ENCODE assay signal across 16 cellular contexts in genomic region chr4:111435986-111436744, GRCh38.
DNase-seq lines count a peak whose midpoint lies in the region; ATAC-seq and TF ChIP-seq lines count a peak whose summit lies in the region.
"Had no signal": no experiment of that assay in that cellular context is flagged by ENCODE, and none has a peak within 500 bp of the region (broad histone marks: within the 10 kb centered on the region; RNA-seq: fewer than 3 reads in every experiment).

No MANE protein-coding gene starts in this region.

- no peaks in the 10 kb centered on the region for H3K9me3 ChIP-seq in mucosa of descending colon
- H3K9me3 ChIP-seq: A549 had no signal

- TF ChIP-seq CTCF in fibroblast of mammary gland (conservative IDR thresholded peaks at IDR 0.05; ENCODE audit: control insufficient read depth, insufficient read depth, low read depth, low read length) (no peak), mucosa of descending colon (IDR thresholded peaks at IDR 0.05) (no peak)

- peak; percentile 77 for ATAC-seq in mucosa of descending colon
- no peak for ATAC-seq in HG03175 (IDR thresholded peaks at IDR 0.05; ENCODE audit: unreplicated experiment)
- ATAC-seq: A549, K562 had no signal

- H3K36me3 ChIP-seq in mucosa of descending colon (ENCODE audit: low read depth): no peaks in the 10 kb centered on the region

- H3K4me1 ChIP-seq in mucosa of descending colon (ENCODE audit: low read depth): peaks cover 8% of the 10 kb centered on the region
- H3K4me1 ChIP-seq: A549 had no signal

- no peak overlapping the region for H3K4me3 ChIP-seq in fibroblast of mammary gland (ENCODE audit: control insufficient read depth, low read depth, low read length)
- H3K4me3 ChIP-seq in mucosa of descending colon: no peak overlapping the region
- H3K4me3 ChIP-seq: A549, K562 had no signal

- intact Hi-C loops in mucosa of descending colon (cut with DNase I, micrococcal nuclease): no loop called here

- DNase-seq in NCI-H510A treated with DMSO at 0.1 percent for 48 hours (lab: John Stamatoyannopoulos, UW) (peak; percentile 3), NCI-H510A (lab: John Stamatoyannopoulos, UW) (no peak), fibroblast of mammary gland (ENCODE audit: low read depth) (peak; percentile 4), mucosa of descending colon (no peak), NCI-H2196 treated with DMSO at 0.1 percent for 48 hours (lab: John Stamatoyannopoulos, UW; ENCODE audit: unreplicated experiment) (no peak), NCI-H2107 (lab: John Stamatoyannopoulos, UW) (no peak)
- DNase-seq: AML-193; CD4-positive, alpha-beta T cell; DMS153; DMS79; GF-D8; HCEC 1CT; IMR-90 had no signal

Comparison
In these comparisons a context has a peak if more than half of its experiments do, and no peak if none do; other contexts are left out.
1. DNase-seq: peak in NCI-H510A treated with DMSO at 0.1 percent for 48 hours (single experiment) and fibroblast of mammary gland (single experiment); none in NCI-H510A (single experiment), mucosa of descending colon (0 of 3), NCI-H2196 treated with DMSO at 0.1 percent for 48 hours (single experiment) and NCI-H2107 (single experiment).